ENCODE assay signal across 1 cellular context in the genomic region with DNA sequence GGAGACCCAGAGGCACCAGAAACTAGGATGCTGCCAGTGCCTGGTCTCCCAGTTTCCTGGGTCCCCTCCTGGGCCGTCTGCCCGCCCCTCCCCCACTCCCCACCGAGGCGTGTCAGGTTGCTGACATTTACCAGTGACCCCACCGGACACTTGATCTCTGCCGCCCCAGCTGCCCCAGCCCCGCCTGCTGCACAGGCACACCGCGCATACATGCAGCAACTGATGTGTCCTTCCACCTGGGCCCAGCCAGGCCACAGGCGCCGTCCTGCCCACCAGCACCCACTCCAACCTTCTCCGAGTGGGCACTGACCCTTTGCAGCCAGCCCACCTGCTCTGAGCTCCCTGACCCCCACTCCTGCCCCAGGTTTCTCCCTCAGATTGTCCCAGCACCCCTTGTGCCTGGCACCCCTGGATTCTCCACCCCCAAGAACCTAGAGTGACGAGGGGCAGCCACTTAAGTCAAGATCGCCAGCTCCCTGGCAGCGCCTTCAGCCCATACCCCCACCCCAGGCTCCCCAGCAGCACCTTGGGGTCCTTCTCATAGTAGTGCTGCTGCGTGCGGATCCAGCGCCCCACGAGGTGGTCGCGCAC.
A peak's percentile ranks its signal among the peaks of the same experiment; 100 is the strongest.
TF ChIP-seq lines count a peak whose summit lies in the region.

No MANE protein-coding gene starts in this region.

TF ChIP-seq in HepG2, 621 proteins besides CTCF, POLR2A, EP300 and RAD21 (continued from another document and continues in another):
- TF ChIP-seq RNF2 (conservative IDR thresholded peaks at IDR 0.05; ENCODE audit: low read depth) (no peak), ZFY (CRISPR knock-in tag; IDR thresholded peaks at IDR 0.05) (peak; percentile 47; the same call in 1 of the 2 replicates), MAF1 (CRISPR knock-in tag; IDR thresholded peaks at IDR 0.05; ENCODE audit: borderline replicate concordance) (no peak), ARHGAP35 (CRISPR knock-in tag; IDR thresholded peaks at IDR 0.05; ENCODE audit: borderline replicate concordance) (0 out of 2 replicates have a peak, but pooled peaks have one; percentile 27), ZNF431 (CRISPR knock-in tag; IDR thresholded peaks at IDR 0.05; ENCODE audit: borderline replicate concordance, low read depth) (no peak), STAG1 (CRISPR knock-in tag; IDR thresholded peaks at IDR 0.05) (no peak), ZSCAN31 (CRISPR knock-in tag; IDR thresholded peaks at IDR 0.05; ENCODE audit: low read depth) (no peak), ESRRA (CRISPR knock-in tag; IDR thresholded peaks at IDR 0.05; ENCODE audit: low read depth) (peak; percentile 22; the same call in 1 of the 2 replicates), ZBTB14 (CRISPR knock-in tag; IDR thresholded peaks at IDR 0.05) (no peak), BRD4 (CRISPR knock-in tag; IDR thresholded peaks at IDR 0.05) (no peak), MBNL3 (CRISPR knock-in tag; conservative IDR thresholded peaks at IDR 0.05) (no peak), ETV6 (CRISPR knock-in tag; conservative IDR thresholded peaks at IDR 0.05) (no peak), ZNF776 (CRISPR knock-in tag; IDR thresholded peaks at IDR 0.05) (no peak), MED1 (CRISPR knock-in tag; IDR thresholded peaks at IDR 0.05) (0 out of 2 replicates have a peak, but pooled peaks have one; percentile 22), STAT6 (CRISPR knock-in tag; IDR thresholded peaks at IDR 0.05; ENCODE audit: borderline replicate concordance) (no peak), TCF12 (IDR thresholded peaks at IDR 0.05) (no peak), TCF12 (CRISPR knock-in tag; IDR thresholded peaks at IDR 0.05) (no peak), KDM6A (CRISPR knock-in tag; IDR thresholded peaks at IDR 0.05; ENCODE audit: low read depth) (no peak), ZNF354B (CRISPR knock-in tag; IDR thresholded peaks at IDR 0.05) (no peak), ISX (CRISPR knock-in tag; conservative IDR thresholded peaks at IDR 0.05) (no peak), GATAD2A (CRISPR knock-in tag; IDR thresholded peaks at IDR 0.05) (0 out of 2 replicates have a peak, but pooled peaks have one; percentile 19), E2F1 (CRISPR knock-in tag; IDR thresholded peaks at IDR 0.05) (no peak), THYN1 (CRISPR knock-in tag; IDR thresholded peaks at IDR 0.05; ENCODE audit: borderline replicate concordance, low read depth) (no peak), ZNF337 (CRISPR knock-in tag; IDR thresholded peaks at IDR 0.05; ENCODE audit: borderline replicate concordance, low read depth) (no peak), NPAS2 (CRISPR knock-in tag; IDR thresholded peaks at IDR 0.05; ENCODE audit: borderline replicate concordance) (no peak), ZNF160 (CRISPR knock-in tag; IDR thresholded peaks at IDR 0.05) (no peak), ZMYM3 (CRISPR knock-in tag; IDR thresholded peaks at IDR 0.05) (no peak; the same call in 1 of the 2 replicates), ZNF563 (CRISPR knock-in tag; IDR thresholded peaks at IDR 0.05) (no peak), NR2F6 (IDR thresholded peaks at IDR 0.05) (peak; percentile 71), NR2F6 (CRISPR knock-in tag; IDR thresholded peaks at IDR 0.05) (peak; percentile 63), CREBL2 (CRISPR knock-in tag; IDR thresholded peaks at IDR 0.05; ENCODE audit: borderline replicate concordance) (no peak), SOX6 (IDR thresholded peaks at IDR 0.05) (no peak), SOX6 (CRISPR knock-in tag; IDR thresholded peaks at IDR 0.05) (peak; percentile 31; the same call in 1 of the 2 replicates), ZNF569 (CRISPR knock-in tag; IDR thresholded peaks at IDR 0.05; ENCODE audit: borderline replicate concordance) (no peak), TOE1 (CRISPR knock-in tag; IDR thresholded peaks at IDR 0.05) (no peak), ARNTL (CRISPR knock-in tag; IDR thresholded peaks at IDR 0.05) (no peak), ZNF737 (CRISPR knock-in tag; IDR thresholded peaks at IDR 0.05; ENCODE audit: borderline replicate concordance) (no peak), NRL (CRISPR knock-in tag; IDR thresholded peaks at IDR 0.05; ENCODE audit: borderline replicate concordance) (no peak)
- TF ChIP-seq, protein P1, sequence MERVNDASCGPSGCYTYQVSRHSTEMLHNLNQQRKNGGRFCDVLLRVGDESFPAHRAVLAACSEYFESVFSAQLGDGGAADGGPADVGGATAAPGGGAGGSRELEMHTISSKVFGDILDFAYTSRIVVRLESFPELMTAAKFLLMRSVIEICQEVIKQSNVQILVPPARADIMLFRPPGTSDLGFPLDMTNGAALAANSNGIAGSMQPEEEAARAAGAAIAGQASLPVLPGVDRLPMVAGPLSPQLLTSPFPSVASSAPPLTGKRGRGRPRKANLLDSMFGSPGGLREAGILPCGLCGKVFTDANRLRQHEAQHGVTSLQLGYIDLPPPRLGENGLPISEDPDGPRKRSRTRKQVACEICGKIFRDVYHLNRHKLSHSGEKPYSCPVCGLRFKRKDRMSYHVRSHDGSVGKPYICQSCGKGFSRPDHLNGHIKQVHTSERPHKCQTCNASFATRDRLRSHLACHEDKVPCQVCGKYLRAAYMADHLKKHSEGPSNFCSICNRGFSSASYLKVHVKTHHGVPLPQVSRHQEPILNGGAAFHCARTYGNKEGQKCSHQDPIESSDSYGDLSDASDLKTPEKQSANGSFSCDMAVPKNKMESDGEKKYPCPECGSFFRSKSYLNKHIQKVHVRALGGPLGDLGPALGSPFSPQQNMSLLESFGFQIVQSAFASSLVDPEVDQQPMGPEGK (CRISPR knock-in tag; IDR thresholded peaks at IDR 0.05): peak; percentile 56
- TF ChIP-seq, protein P2, sequence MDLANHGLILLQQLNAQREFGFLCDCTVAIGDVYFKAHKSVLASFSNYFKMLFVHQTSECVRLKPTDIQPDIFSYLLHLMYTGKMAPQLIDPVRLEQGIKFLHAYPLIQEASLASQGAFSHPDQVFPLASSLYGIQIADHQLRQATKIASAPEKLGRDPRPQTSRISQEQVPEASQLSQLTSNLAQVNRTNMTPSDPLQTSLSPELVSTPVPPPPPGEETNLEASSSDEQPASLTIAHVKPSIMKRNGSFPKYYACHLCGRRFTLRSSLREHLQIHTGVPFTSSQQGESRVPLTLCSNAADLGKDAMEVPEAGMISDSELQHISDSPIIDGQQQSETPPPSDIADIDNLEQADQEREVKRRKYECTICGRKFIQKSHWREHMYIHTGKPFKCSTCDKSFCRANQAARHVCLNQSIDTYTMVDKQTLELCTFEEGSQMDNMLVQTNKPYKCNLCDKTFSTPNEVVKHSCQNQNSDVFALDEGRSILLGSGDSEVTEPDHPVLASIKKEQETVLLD (CRISPR knock-in tag; IDR thresholded peaks at IDR 0.05; ENCODE audit: low read depth): no peak
- TF ChIP-seq, protein P3, sequence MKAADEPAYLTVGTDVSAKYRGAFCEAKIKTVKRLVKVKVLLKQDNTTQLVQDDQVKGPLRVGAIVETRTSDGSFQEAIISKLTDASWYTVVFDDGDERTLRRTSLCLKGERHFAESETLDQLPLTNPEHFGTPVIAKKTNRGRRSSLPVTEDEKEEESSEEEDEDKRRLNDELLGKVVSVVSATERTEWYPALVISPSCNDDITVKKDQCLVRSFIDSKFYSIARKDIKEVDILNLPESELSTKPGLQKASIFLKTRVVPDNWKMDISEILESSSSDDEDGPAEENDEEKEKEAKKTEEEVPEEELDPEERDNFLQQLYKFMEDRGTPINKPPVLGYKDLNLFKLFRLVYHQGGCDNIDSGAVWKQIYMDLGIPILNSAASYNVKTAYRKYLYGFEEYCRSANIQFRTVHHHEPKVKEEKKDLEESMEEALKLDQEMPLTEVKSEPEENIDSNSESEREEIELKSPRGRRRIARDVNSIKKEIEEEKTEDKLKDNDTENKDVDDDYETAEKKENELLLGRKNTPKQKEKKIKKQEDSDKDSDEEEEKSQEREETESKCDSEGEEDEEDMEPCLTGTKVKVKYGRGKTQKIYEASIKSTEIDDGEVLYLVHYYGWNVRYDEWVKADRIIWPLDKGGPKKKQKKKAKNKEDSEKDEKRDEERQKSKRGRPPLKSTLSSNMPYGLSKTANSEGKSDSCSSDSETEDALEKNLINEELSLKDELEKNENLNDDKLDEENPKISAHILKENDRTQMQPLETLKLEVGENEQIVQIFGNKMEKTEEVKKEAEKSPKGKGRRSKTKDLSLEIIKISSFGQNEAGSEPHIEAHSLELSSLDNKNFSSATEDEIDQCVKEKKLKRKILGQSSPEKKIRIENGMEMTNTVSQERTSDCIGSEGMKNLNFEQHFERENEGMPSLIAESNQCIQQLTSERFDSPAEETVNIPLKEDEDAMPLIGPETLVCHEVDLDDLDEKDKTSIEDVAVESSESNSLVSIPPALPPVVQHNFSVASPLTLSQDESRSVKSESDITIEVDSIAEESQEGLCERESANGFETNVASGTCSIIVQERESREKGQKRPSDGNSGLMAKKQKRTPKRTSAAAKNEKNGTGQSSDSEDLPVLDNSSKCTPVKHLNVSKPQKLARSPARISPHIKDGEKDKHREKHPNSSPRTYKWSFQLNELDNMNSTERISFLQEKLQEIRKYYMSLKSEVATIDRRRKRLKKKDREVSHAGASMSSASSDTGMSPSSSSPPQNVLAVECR (CRISPR knock-in tag; IDR thresholded peaks at IDR 0.05; ENCODE audit: borderline replicate concordance): peak; percentile 54
- TF ChIP-seq, protein P4, sequence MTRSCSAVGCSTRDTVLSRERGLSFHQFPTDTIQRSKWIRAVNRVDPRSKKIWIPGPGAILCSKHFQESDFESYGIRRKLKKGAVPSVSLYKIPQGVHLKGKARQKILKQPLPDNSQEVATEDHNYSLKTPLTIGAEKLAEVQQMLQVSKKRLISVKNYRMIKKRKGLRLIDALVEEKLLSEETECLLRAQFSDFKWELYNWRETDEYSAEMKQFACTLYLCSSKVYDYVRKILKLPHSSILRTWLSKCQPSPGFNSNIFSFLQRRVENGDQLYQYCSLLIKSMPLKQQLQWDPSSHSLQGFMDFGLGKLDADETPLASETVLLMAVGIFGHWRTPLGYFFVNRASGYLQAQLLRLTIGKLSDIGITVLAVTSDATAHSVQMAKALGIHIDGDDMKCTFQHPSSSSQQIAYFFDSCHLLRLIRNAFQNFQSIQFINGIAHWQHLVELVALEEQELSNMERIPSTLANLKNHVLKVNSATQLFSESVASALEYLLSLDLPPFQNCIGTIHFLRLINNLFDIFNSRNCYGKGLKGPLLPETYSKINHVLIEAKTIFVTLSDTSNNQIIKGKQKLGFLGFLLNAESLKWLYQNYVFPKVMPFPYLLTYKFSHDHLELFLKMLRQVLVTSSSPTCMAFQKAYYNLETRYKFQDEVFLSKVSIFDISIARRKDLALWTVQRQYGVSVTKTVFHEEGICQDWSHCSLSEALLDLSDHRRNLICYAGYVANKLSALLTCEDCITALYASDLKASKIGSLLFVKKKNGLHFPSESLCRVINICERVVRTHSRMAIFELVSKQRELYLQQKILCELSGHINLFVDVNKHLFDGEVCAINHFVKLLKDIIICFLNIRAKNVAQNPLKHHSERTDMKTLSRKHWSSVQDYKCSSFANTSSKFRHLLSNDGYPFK (CRISPR knock-in tag; IDR thresholded peaks at IDR 0.05; ENCODE audit: borderline replicate concordance): no peak
- TF ChIP-seq, protein P5, sequence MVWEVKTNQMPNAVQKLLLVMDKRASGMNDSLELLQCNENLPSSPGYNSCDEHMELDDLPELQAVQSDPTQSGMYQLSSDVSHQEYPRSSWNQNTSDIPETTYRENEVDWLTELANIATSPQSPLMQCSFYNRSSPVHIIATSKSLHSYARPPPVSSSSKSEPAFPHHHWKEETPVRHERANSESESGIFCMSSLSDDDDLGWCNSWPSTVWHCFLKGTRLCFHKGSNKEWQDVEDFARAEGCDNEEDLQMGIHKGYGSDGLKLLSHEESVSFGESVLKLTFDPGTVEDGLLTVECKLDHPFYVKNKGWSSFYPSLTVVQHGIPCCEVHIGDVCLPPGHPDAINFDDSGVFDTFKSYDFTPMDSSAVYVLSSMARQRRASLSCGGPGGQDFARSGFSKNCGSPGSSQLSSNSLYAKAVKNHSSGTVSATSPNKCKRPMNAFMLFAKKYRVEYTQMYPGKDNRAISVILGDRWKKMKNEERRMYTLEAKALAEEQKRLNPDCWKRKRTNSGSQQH (CRISPR knock-in tag; IDR thresholded peaks at IDR 0.05; ENCODE audit: low read depth): no peak
- TF ChIP-seq, protein P6, sequence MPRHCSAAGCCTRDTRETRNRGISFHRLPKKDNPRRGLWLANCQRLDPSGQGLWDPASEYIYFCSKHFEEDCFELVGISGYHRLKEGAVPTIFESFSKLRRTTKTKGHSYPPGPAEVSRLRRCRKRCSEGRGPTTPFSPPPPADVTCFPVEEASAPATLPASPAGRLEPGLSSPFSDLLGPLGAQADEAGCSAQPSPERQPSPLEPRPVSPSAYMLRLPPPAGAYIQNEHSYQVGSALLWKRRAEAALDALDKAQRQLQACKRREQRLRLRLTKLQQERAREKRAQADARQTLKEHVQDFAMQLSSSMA (CRISPR knock-in tag; IDR thresholded peaks at IDR 0.05): no peak
